ENCODE assay signal across 1 cellular context in the genomic region with DNA sequence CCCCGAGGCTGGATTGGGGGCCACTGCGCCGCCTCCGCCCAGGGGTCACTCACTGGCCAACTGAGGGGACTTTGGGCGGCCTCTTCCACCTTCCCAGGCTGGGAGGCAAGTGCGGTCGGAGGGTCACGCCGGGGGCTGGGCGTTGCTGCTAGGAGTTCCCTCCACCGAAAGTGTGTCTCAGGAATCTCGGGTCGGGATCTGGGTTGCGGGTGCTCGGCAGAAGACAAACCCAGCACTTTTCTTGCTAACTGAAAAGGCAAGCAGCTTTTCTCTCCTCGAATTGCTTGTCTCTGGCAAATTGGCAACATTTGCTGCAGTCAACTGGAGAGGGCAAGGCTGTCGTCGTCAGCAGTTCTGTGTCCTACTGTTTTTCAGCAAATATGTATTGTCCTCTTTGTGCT.
TF ChIP-seq lines count a peak whose summit lies in the region.

No MANE protein-coding gene starts in this region.

TF ChIP-seq in HEK293, 187 proteins besides CTCF, POLR2A, EP300 and RAD21 (continued from another document):
- TF ChIP-seq ZNF335 (tag by site-specific recombination; conservative IDR thresholded peaks at IDR 0.05) = 0 out of 2 replicates have a peak, but pooled peaks have one; percentile 11
- peak; percentile 28; the same call in 1 of the 2 replicates for TF ChIP-seq GLIS2 (tag by site-specific recombination; IDR thresholded peaks at IDR 0.05)
- TF ChIP-seq, protein P1, sequence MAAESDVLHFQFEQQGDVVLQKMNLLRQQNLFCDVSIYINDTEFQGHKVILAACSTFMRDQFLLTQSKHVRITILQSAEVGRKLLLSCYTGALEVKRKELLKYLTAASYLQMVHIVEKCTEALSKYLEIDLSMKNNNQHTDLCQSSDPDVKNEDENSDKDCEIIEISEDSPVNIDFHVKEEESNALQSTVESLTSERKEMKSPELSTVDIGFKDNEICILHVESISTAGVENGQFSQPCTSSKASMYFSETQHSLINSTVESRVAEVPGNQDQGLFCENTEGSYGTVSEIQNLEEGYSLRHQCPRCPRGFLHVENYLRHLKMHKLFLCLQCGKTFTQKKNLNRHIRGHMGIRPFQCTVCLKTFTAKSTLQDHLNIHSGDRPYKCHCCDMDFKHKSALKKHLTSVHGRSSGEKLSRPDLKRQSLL (tag by site-specific recombination; IDR thresholded peaks at IDR 0.05) = no peak
- TF ChIP-seq ZBTB17 (tag by site-specific recombination; IDR thresholded peaks at IDR 0.05) = 0 out of 2 replicates have a peak, but pooled peaks have one; percentile 24
- TF ChIP-seq, protein P2, sequence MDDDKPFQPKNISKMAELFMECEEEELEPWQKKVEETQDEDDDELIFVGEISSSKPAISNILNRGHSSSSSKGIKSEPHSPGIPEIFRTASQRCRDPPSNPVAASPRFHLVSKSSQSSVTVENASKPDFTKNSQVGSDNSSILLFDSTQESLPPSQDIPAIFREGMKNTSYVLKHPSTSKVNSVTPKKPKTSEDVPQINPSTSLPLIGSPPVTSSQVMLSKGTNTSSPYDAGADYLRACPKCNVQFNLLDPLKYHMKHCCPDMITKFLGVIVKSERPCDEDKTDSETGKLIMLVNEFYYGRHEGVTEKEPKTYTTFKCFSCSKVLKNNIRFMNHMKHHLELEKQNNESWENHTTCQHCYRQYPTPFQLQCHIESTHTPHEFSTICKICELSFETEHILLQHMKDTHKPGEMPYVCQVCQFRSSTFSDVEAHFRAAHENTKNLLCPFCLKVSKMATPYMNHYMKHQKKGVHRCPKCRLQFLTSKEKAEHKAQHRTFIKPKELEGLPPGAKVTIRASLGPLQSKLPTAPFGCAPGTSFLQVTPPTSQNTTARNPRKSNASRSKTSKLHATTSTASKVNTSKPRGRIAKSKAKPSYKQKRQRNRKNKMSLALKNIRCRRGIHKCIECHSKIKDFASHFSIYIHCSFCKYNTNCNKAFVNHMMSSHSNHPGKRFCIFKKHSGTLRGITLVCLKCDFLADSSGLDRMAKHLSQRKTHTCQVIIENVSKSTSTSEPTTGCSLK (tag by site-specific recombination; IDR thresholded peaks at IDR 0.05) = no peak
- TF ChIP-seq ZNF548 (tag by site-specific recombination; IDR thresholded peaks at IDR 0.05) = no peak
- TF ChIP-seq, protein P3, sequence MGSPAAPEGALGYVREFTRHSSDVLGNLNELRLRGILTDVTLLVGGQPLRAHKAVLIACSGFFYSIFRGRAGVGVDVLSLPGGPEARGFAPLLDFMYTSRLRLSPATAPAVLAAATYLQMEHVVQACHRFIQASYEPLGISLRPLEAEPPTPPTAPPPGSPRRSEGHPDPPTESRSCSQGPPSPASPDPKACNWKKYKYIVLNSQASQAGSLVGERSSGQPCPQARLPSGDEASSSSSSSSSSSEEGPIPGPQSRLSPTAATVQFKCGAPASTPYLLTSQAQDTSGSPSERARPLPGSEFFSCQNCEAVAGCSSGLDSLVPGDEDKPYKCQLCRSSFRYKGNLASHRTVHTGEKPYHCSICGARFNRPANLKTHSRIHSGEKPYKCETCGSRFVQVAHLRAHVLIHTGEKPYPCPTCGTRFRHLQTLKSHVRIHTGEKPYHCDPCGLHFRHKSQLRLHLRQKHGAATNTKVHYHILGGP (tag by site-specific recombination; IDR thresholded peaks at IDR 0.05) = no peak
- TF ChIP-seq, protein P4, sequence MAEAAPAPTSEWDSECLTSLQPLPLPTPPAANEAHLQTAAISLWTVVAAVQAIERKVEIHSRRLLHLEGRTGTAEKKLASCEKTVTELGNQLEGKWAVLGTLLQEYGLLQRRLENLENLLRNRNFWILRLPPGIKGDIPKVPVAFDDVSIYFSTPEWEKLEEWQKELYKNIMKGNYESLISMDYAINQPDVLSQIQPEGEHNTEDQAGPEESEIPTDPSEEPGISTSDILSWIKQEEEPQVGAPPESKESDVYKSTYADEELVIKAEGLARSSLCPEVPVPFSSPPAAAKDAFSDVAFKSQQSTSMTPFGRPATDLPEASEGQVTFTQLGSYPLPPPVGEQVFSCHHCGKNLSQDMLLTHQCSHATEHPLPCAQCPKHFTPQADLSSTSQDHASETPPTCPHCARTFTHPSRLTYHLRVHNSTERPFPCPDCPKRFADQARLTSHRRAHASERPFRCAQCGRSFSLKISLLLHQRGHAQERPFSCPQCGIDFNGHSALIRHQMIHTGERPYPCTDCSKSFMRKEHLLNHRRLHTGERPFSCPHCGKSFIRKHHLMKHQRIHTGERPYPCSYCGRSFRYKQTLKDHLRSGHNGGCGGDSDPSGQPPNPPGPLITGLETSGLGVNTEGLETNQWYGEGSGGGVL (tag by site-specific recombination; IDR thresholded peaks at IDR 0.05) = no peak
- TF ChIP-seq HOXD13 (CRISPR knock-in tag; IDR thresholded peaks at IDR 0.05; ENCODE audit: borderline replicate concordance) = no peak
- no peak for TF ChIP-seq ZNF621 (tag by site-specific recombination; IDR thresholded peaks at IDR 0.05)
- TF ChIP-seq SP2 (tag by site-specific recombination; IDR thresholded peaks at IDR 0.05) = no peak
- no peak for TF ChIP-seq ZNF354C (tag by site-specific recombination; IDR thresholded peaks at IDR 0.05; ENCODE audit: borderline replicate concordance, low read depth)
- TF ChIP-seq ZNF140 (tag by site-specific recombination; IDR thresholded peaks at IDR 0.05) = no peak
- no peak for TF ChIP-seq ZNF544 (tag by site-specific recombination; IDR thresholded peaks at IDR 0.05)
- TF ChIP-seq, protein P5, sequence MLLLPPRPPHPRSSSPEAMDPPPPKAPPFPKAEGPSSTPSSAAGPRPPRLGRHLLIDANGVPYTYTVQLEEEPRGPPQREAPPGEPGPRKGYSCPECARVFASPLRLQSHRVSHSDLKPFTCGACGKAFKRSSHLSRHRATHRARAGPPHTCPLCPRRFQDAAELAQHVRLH (tag by site-specific recombination; IDR thresholded peaks at IDR 0.05) = no peak
- no peak for TF ChIP-seq ZNF558 (tag by site-specific recombination; IDR thresholded peaks at IDR 0.05)
- TF ChIP-seq, protein P6, sequence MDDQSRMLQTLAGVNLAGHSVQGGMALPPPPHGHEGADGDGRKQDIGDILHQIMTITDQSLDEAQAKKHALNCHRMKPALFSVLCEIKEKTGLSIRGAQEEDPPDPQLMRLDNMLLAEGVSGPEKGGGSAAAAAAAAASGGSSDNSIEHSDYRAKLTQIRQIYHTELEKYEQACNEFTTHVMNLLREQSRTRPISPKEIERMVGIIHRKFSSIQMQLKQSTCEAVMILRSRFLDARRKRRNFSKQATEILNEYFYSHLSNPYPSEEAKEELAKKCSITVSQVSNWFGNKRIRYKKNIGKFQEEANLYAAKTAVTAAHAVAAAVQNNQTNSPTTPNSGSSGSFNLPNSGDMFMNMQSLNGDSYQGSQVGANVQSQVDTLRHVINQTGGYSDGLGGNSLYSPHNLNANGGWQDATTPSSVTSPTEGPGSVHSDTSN (CRISPR knock-in tag; IDR thresholded peaks at IDR 0.05) = no peak
- TF ChIP-seq ZNF555 (tag by site-specific recombination; conservative IDR thresholded peaks at IDR 0.05) = no peak
- TF ChIP-seq PRDM1 (tag by site-specific recombination; IDR thresholded peaks at IDR 0.05) = 0 out of 2 replicates have a peak, but pooled peaks have one; percentile 8
- TF ChIP-seq, protein P7, sequence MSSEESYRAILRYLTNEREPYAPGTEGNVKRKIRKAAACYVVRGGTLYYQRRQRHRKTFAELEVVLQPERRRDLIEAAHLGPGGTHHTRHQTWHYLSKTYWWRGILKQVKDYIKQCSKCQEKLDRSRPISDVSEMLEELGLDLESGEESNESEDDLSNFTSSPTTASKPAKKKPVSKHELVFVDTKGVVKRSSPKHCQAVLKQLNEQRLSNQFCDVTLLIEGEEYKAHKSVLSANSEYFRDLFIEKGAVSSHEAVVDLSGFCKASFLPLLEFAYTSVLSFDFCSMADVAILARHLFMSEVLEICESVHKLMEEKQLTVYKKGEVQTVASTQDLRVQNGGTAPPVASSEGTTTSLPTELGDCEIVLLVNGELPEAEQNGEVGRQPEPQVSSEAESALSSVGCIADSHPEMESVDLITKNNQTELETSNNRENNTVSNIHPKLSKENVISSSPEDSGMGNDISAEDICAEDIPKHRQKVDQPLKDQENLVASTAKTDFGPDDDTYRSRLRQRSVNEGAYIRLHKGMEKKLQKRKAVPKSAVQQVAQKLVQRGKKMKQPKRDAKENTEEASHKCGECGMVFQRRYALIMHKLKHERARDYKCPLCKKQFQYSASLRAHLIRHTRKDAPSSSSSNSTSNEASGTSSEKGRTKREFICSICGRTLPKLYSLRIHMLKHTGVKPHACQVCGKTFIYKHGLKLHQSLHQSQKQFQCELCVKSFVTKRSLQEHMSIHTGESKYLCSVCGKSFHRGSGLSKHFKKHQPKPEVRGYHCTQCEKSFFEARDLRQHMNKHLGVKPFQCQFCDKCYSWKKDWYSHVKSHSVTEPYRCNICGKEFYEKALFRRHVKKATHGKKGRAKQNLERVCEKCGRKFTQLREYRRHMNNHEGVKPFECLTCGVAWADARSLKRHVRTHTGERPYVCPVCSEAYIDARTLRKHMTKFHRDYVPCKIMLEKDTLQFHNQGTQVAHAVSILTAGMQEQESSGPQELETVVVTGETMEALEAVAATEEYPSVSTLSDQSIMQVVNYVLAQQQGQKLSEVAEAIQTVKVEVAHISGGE (tag by site-specific recombination; conservative IDR thresholded peaks at IDR 0.05; ENCODE audit: low read depth) = peak; percentile 41
- no peak for TF ChIP-seq ZNF623 (tag by site-specific recombination; IDR thresholded peaks at IDR 0.05)
- TF ChIP-seq, protein P8, sequence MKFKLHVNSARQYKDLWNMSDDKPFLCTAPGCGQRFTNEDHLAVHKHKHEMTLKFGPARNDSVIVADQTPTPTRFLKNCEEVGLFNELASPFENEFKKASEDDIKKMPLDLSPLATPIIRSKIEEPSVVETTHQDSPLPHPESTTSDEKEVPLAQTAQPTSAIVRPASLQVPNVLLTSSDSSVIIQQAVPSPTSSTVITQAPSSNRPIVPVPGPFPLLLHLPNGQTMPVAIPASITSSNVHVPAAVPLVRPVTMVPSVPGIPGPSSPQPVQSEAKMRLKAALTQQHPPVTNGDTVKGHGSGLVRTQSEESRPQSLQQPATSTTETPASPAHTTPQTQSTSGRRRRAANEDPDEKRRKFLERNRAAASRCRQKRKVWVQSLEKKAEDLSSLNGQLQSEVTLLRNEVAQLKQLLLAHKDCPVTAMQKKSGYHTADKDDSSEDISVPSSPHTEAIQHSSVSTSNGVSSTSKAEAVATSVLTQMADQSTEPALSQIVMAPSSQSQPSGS (tag by site-specific recombination; IDR thresholded peaks at IDR 0.05; ENCODE audit: low read depth) = no peak
- TF ChIP-seq ZNF324 (tag by site-specific recombination; IDR thresholded peaks at IDR 0.05) = no peak
- TF ChIP-seq ZNF670 (tag by site-specific recombination; IDR thresholded peaks at IDR 0.05; ENCODE audit: low read depth) = no peak
- TF ChIP-seq ZBTB1 (tag by site-specific recombination; IDR thresholded peaks at IDR 0.05) = no peak
- TF ChIP-seq ZFP3 (tag by site-specific recombination; IDR thresholded peaks at IDR 0.05; ENCODE audit: low read depth) = no peak
- TF ChIP-seq SP3 (tag by site-specific recombination; IDR thresholded peaks at IDR 0.05) = peak; percentile 22; the same call in 1 of the 2 replicates
- no peak for TF ChIP-seq ZBTB48 (tag by site-specific recombination; IDR thresholded peaks at IDR 0.05)
- TF ChIP-seq, protein P9, sequence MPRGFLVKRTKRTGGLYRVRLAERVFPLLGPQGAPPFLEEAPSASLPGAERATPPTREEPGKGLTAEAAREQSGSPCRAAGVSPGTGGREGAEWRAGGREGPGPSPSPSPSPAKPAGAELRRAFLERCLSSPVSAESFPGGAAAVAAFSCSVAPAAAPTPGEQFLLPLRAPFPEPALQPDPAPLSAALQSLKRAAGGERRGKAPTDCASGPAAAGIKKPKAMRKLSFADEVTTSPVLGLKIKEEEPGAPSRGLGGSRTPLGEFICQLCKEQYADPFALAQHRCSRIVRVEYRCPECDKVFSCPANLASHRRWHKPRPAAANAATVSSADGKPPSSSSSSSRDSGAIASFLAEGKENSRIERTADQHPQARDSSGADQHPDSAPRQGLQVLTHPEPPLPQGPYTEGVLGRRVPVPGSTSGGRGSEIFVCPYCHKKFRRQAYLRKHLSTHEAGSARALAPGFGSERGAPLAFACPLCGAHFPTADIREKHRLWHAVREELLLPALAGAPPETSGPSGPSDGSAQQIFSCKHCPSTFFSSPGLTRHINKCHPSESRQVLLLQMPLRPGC (tag by site-specific recombination; IDR thresholded peaks at IDR 0.05) = no peak
- no peak for TF ChIP-seq ZNF155 (tag by site-specific recombination; IDR thresholded peaks at IDR 0.05)
- TF ChIP-seq ZBTB8A (tag by site-specific recombination; IDR thresholded peaks at IDR 0.05) = 0 out of 2 replicates have a peak, but pooled peaks have one; percentile 14
- no peak for TF ChIP-seq ZNF510 (tag by site-specific recombination; IDR thresholded peaks at IDR 0.05; ENCODE audit: insufficient replicate concordance)
- TF ChIP-seq, protein P10, sequence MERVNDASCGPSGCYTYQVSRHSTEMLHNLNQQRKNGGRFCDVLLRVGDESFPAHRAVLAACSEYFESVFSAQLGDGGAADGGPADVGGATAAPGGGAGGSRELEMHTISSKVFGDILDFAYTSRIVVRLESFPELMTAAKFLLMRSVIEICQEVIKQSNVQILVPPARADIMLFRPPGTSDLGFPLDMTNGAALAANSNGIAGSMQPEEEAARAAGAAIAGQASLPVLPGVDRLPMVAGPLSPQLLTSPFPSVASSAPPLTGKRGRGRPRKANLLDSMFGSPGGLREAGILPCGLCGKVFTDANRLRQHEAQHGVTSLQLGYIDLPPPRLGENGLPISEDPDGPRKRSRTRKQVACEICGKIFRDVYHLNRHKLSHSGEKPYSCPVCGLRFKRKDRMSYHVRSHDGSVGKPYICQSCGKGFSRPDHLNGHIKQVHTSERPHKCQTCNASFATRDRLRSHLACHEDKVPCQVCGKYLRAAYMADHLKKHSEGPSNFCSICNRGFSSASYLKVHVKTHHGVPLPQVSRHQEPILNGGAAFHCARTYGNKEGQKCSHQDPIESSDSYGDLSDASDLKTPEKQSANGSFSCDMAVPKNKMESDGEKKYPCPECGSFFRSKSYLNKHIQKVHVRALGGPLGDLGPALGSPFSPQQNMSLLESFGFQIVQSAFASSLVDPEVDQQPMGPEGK (tag by site-specific recombination; IDR thresholded peaks at IDR 0.05) = 0 out of 2 replicates have a peak, but pooled peaks have one; percentile 32
- TF ChIP-seq, protein P11, sequence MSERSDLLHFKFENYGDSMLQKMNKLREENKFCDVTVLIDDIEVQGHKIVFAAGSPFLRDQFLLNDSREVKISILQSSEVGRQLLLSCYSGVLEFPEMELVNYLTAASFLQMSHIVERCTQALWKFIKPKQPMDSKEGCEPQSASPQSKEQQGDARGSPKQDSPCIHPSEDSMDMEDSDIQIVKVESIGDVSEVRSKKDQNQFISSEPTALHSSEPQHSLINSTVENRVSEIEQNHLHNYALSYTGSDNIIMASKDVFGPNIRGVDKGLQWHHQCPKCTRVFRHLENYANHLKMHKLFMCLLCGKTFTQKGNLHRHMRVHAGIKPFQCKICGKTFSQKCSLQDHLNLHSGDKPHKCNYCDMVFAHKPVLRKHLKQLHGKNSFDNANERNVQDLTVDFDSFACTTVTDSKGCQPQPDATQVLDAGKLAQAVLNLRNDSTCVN (tag by site-specific recombination; optimal IDR thresholded peaks at IDR 0.05) = peak; percentile 44
- TF ChIP-seq ZNF16 (tag by site-specific recombination; IDR thresholded peaks at IDR 0.05; ENCODE audit: low read depth) = no peak
- TF ChIP-seq ZNF561 (tag by site-specific recombination; IDR thresholded peaks at IDR 0.05; ENCODE audit: borderline replicate concordance) = no peak
